Comparison of ENCODE assay signal across 7 cellular contexts in genomic region chr17:64074704-64075484, GRCh38. TPM values are rescaled to one million over a fixed set of nuclear protein-coding genes. Genes with fewer than 3 reads are reported as not detected.
DNase-seq lines count a peak whose midpoint lies in the region; ATAC-seq and TF ChIP-seq lines count a peak whose summit lies in the region.

No MANE protein-coding gene starts in this region.

- WGBS in thymus: 93% methylated on average over 7 of the region's 7 CpGs

- no peaks in the 10 kb centered on the region for H3K27me3 ChIP-seq in thymus (ENCODE audit: control insufficient read depth, insufficient read depth)

- ATAC-seq in GM21529 (IDR thresholded peaks at IDR 0.05; ENCODE audit: unreplicated experiment) (peak; percentile 10), GM21447 (IDR thresholded peaks at IDR 0.05; ENCODE audit: unreplicated experiment) (no peak)

- H3K27ac ChIP-seq in thymus (ENCODE audit: low read depth): peak overlapping the region; percentile 52

- DNase-seq in NOMO-1 (lab: John Stamatoyannopoulos, UW; ENCODE audit: unreplicated experiment in 2 of 2): peak; percentile 36 to 77
- peak; percentile 86 for DNase-seq in fibroblast of villous mesenchyme (ENCODE audit: low read depth)
- no peak for DNase-seq in activated CD4-positive, CD25-positive, alpha-beta regulatory T cell treated with anti-CD3 and anti-CD28 coated beads, Interleukin-2, amount 50 U/mL, for 72 hours
- DNase-seq in stimulated activated CD4-positive, alpha-beta T cell treated with anti-CD3 and anti-CD28 coated beads, Interleukin-2, amount 100 ng/mL, for 48 hours: no peak

- peaks cover 11% of the 10 kb centered on the region for H3K4me1 ChIP-seq in thymus (ENCODE audit: control insufficient read depth, insufficient read depth, low read length)

- H3K9me3 ChIP-seq in thymus (ENCODE audit: control insufficient read depth): peaks cover 2% of the 10 kb centered on the region

- TF ChIP-seq CTCF in fibroblast of villous mesenchyme (IDR thresholded peaks at IDR 0.05; ENCODE audit: insufficient read depth, low read depth, low read length): no peak

- no peak overlapping the region for H3K4me3 ChIP-seq in fibroblast of villous mesenchyme (ENCODE audit: low read depth, low read length)
- H3K4me3 ChIP-seq in thymus (ENCODE audit: low read length): no peak overlapping the region

- peaks cover 30% of the 10 kb centered on the region for H3K36me3 ChIP-seq in thymus (ENCODE audit: control insufficient read depth, insufficient read depth)

RNA-seq across cellular contexts. Expression of gene ICAM2, which starts 54.5 kb away (rescaled TPM):
- 1.3 and 1.7 TPM in 2 replicates for total RNA-seq in fibroblast of villous mesenchyme
- polyA plus RNA-seq in thymus: 38.6 TPM

RNA-seq across cellular contexts. Expression of gene ERN1, which starts 55.0 kb away (rescaled TPM):
- 13.5 and 14.7 TPM in 2 replicates for total RNA-seq in fibroblast of villous mesenchyme
- polyA plus RNA-seq in thymus: 7.4 TPM

Comparison
In these comparisons a context has a peak if more than half of its experiments do, and no peak if none do; other contexts are left out.
1. DNase-seq: peak in NOMO-1 (2 of 2) and fibroblast of villous mesenchyme (single experiment); none in activated CD4-positive, CD25-positive, alpha-beta regulatory T cell treated with anti-CD3 and anti-CD28 coated beads, Interleukin-2, amount 50 U/mL, for 72 hours (single experiment) and stimulated activated CD4-positive, alpha-beta T cell treated with anti-CD3 and anti-CD28 coated beads, Interleukin-2, amount 100 ng/mL, for 48 hours (0 of 2).